Comparison of ENCODE assay signal across 8 cellular contexts in the genomic region with DNA sequence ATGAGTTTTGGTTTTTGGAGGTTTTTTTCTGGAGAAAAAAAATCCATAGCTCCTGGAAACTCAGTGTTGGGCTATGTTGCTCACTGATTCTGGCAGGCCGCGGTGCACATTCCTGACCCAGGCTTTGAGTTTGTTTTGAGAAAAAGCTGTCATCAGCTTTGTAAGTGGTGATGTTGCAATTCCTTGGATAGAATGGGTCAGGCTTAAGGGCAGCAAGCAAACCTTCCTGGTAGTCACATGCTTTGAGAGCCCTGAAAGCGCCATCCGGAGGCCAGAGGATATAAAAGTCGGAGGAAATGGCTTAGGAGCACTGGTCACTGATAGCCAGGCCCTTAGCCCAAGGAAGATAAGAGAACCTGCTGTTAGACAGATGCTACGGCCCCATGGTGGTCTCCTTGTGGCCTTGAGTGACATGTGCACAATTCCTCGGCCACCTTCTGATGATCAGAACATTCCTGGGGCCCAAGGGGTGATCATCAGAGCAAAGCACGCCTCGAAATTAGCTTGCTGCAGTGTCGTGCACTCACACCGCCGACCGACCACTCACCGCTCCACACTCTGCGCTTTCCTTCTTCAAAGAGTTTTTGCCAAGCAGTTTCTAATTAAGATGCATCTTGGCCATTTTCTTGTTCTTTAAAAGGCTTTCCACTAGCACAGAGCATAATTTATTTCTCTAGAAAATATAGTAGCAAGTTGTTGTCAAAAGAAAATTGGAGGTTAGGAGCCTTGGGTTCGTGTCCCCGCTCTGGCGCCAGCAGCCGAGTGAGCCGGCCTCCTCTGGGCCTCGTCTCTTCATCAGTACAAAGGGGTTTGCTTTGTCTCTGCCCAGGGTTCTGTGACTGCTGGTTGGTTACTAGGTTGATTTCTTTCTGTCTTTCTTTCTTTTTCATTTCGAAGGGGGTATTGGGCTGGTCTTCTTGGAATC.
A peak's percentile ranks its signal among the peaks of the same experiment; 100 is the strongest.
DNase-seq lines count a peak whose midpoint lies in the region; ATAC-seq, FAIRE-seq and TF ChIP-seq lines count a peak whose summit lies in the region.

No MANE protein-coding gene starts in this region.

- H3K27ac ChIP-seq in A673 (ENCODE audit: low read depth, low read length, poor library complexity, severe bottlenecking) (no peak overlapping the region), thyroid gland (peak overlapping the region; percentile 93 to 96 (median 94))
- no peak overlapping the region for H3K27ac ChIP-seq in CD8-positive, alpha-beta memory T cell (ENCODE audit: low read depth, low read length)

- DNase-seq in A673 (ENCODE audit: low spot score): no peak
- DNase-seq in HEK293T (ENCODE audit: extremely low spot score): peak; percentile 28
- DNase-seq in bronchial epithelial cell (ENCODE audit: low read depth): peak; percentile 95
- peak; percentile 82 for DNase-seq in left lobe of liver (ENCODE audit: low spot score)
- peak; percentile 89 to 91 for DNase-seq in thyroid gland
- no peak for DNase-seq in NOMO-1 treated with DMSO at 0.1 percent for 48 hours (lab: John Stamatoyannopoulos, UW; ENCODE audit: unreplicated experiment)
- DNase-seq in KBM-7: no peak
- DNase-seq in CD8-positive, alpha-beta memory T cell: no peak

- peak; percentile 16; the same call in 1 of the 2 replicates for TF ChIP-seq CTCF in A673 (conservative IDR thresholded peaks at IDR 0.05; ENCODE audit: low read depth, low read length)
- peak; percentile 32 for TF ChIP-seq CTCF in bronchial epithelial cell (IDR thresholded peaks at IDR 0.05; ENCODE audit: insufficient read depth, low read length, severe bottlenecking)
- peak in 4 of 6 experiments; percentile 18 to 49 (median 35) for TF ChIP-seq CTCF in thyroid gland (IDR thresholded peaks at IDR 0.05)

- H3K4me1 Mint-ChIP-seq in CD8-positive, alpha-beta memory T cell: peaks cover 9 to 27% (median 17%) of the 10 kb centered on the region in 3 donors

- no peaks in the 10 kb centered on the region for H3K27me3 Mint-ChIP-seq in CD8-positive, alpha-beta memory T cell

- ATAC-seq in left lobe of liver: peak; percentile 85

- H3K36me3 ChIP-seq in A673 (ENCODE audit: insufficient read depth, low read length, poor library complexity, severe bottlenecking): no peaks in the 10 kb centered on the region
- H3K36me3 ChIP-seq in bronchial epithelial cell (ENCODE audit: control insufficient read depth, insufficient read depth, low read length): no peaks in the 10 kb centered on the region
- no peaks in the 10 kb centered on the region for H3K36me3 ChIP-seq in thyroid gland
- no peaks in the 10 kb centered on the region for H3K36me3 ChIP-seq in CD8-positive, alpha-beta memory T cell (ENCODE audit: insufficient read depth, low read length)

- H3K9me3 ChIP-seq in A673 (ENCODE audit: low read depth, low read length, poor library complexity, severe bottlenecking) (no peaks in the 10 kb centered on the region), thyroid gland (no peaks in the 10 kb centered on the region)
- H3K9me3 ChIP-seq in CD8-positive, alpha-beta memory T cell (ENCODE audit: low read length): no peaks in the 10 kb centered on the region

- 59% methylated on average over 22 of the region's 22 CpGs for WGBS in thyroid gland, 2 donors

- BruUV-seq in A673 (replicated peaks; lab: Mats Ljungman, UMichigan): no TSS peak

- H3K4me1 ChIP-seq in A673 (ENCODE audit: insufficient read depth, low read length, poor library complexity, severe bottlenecking) (peaks cover 8% of the 10 kb centered on the region), thyroid gland (peaks cover 38 to 61% of the 10 kb centered on the region in 2 donors)
- peaks cover 32% of the 10 kb centered on the region for H3K4me1 ChIP-seq in CD8-positive, alpha-beta memory T cell (ENCODE audit: insufficient read depth, low read length)

- CTCF ChIA-PET in A673 (lab: Charles Lee) (interaction anchor here (0.5 kb wide), 1 partner anchor 170 kb away, joined by 3 read pairs; no protein-coding TSS in a partner anchor), HEK293T (lab: Yijun Ruan, JAX) (interaction anchor here (1.4 kb wide), 1 partner anchor 86 kb away, joined by 6 read pairs; no protein-coding TSS in a partner anchor)
- CTCF ChIA-PET in CD8-positive, alpha-beta memory T cell (lab: Charles Lee): no interaction called here

- peak in 1 of 2 donors; percentile 63 for TF ChIP-seq POLR2A in thyroid gland (IDR thresholded peaks at IDR 0.05)

- H3K9me3 Mint-ChIP-seq in CD8-positive, alpha-beta memory T cell: no peaks in the 10 kb centered on the region

- FAIRE-seq in bronchial epithelial cell (lab: Jason Lieb, UNC): peak; percentile 93

- POLR2A ChIA-PET in A673 (lab: Charles Lee; ENCODE audit: low non-redundant PET): no interaction called here
- POLR2A ChIA-PET in HEK293T (lab: Yijun Ruan, JAX): interaction anchor here (0.5 kb wide), 1 partner anchor 50 kb away, joined by 3 read pairs; no protein-coding TSS in a partner anchor
- POLR2A ChIA-PET in CD8-positive, alpha-beta memory T cell (lab: Charles Lee): no interaction called here

- peaks cover 0 to 9% (median 4%) of the 10 kb centered on the region in 3 donors for H3K36me3 Mint-ChIP-seq in CD8-positive, alpha-beta memory T cell

- H3K4me3 ChIP-seq in A673 (ENCODE audit: low read depth, low read length, poor library complexity, severe bottlenecking): no peak overlapping the region
- no peak overlapping the region for H3K4me3 ChIP-seq in bronchial epithelial cell (ENCODE audit: low read depth, low read length)
- no peak overlapping the region for H3K4me3 ChIP-seq in thyroid gland (replicated peaks in 1 of 3)
- no peak overlapping the region for H3K4me3 ChIP-seq in CD8-positive, alpha-beta memory T cell (ENCODE audit: low read length)

- H3K27ac Mint-ChIP-seq in CD8-positive, alpha-beta memory T cell: peak overlapping the region in 1 of 8 donors; percentile 32

- H3K27me3 ChIP-seq in A673 (replicated peaks; ENCODE audit: insufficient read depth, low read depth, low read length, poor library complexity): no peaks in the 10 kb centered on the region
- no peaks in the 10 kb centered on the region for H3K27me3 ChIP-seq in bronchial epithelial cell (ENCODE audit: control insufficient read depth, insufficient read depth, low read length)
- no peaks in the 10 kb centered on the region for H3K27me3 ChIP-seq in thyroid gland
- no peaks in the 10 kb centered on the region for H3K27me3 ChIP-seq in CD8-positive, alpha-beta memory T cell (ENCODE audit: insufficient read depth, low read length, poor library complexity, severe bottlenecking)

- H3K4me3 Mint-ChIP-seq in CD8-positive, alpha-beta memory T cell: no peak overlapping the region

- in situ Hi-C loops in KBM-7 (cut with MboI; ENCODE audit: low pct_unique_long_range_greater_than_20kb, low sequenced_read_pairs): no loop called here

- intact Hi-C loops in A673 (cut with micrococcal nuclease; ENCODE audit: unreplicated experiment) (no loop called here), thyroid gland (cut with DNase I) (loop anchor here (5.0 to 10.0 kb wide), 3 partner anchors 52 to 102 kb away; partner anchors contain the start of gene MAN1C1)

TF ChIP-seq in HEK293T, 16 proteins besides CTCF, POLR2A, EP300 and RAD21:
- TF ChIP-seq CTBP1 (IDR thresholded peaks at IDR 0.05; ENCODE audit: borderline replicate concordance) (no peak), HDGF (IDR thresholded peaks at IDR 0.05; ENCODE audit: borderline replicate concordance) (no peak), FOXM1 (IDR thresholded peaks at IDR 0.05; ENCODE audit: borderline replicate concordance) (no peak), BHLHE40 (IDR thresholded peaks at IDR 0.05; ENCODE audit: borderline replicate concordance) (no peak), ZNF384 (IDR thresholded peaks at IDR 0.05) (no peak)
- TF ChIP-seq, protein P1, sequence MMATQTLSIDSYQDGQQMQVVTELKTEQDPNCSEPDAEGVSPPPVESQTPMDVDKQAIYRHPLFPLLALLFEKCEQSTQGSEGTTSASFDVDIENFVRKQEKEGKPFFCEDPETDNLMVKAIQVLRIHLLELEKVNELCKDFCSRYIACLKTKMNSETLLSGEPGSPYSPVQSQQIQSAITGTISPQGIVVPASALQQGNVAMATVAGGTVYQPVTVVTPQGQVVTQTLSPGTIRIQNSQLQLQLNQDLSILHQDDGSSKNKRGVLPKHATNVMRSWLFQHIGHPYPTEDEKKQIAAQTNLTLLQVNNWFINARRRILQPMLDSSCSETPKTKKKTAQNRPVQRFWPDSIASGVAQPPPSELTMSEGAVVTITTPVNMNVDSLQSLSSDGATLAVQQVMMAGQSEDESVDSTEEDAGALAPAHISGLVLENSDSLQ (IDR thresholded peaks at IDR 0.05): no peak

Comparison
In these comparisons a context has a peak if more than half of its experiments do, and no peak if none do; other contexts are left out.
1. DNase-seq: peak in HEK293T (single experiment), bronchial epithelial cell (single experiment), left lobe of liver (single experiment) and thyroid gland (2 of 2); none in A673 (single experiment), NOMO-1 treated with DMSO at 0.1 percent for 48 hours (single experiment), KBM-7 (single experiment) and CD8-positive, alpha-beta memory T cell (0 of 5).
2. H3K27ac ChIP-seq: peak in thyroid gland (3 of 3); none in A673 (single experiment) and CD8-positive, alpha-beta memory T cell (single experiment).
3. Peak in every context shown above with its lines, with median percentiles within 50 percentile points of each other: CTCF ChIP-seq.